In the genomic region with DNA sequence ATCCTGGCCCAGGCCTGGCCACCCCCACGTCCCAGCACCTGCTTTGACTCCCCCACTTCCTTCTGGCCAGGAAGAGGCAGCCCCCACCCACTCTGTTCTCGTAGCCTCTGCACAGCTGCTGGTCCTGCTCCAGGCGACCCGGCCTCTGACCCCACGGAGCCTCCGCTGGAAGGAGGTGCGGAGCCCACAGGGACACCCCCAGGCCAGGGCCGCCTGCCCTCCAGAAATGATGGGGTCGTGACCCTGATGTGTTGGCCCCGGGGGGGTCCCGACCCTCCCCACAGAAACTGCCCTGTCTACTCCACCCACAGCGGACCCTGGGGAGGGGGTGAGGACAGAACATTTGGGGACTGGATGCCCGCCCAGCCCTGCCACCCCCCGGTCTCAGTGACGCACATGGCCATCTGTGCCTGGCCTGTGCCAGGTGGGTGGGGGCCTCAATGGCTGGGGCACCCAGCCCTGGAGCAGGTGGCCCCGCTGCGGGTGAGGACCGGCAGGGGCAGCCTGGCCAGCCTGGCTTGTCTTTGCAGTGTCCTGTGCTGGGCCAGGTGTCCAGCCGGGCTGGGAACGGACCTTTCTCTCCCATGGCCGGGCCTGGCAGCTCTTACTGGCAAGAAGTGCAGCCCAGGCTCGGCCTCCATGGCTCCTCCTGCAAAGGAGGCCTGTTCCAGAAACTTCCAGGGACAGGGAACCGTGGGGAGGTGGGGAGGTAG, we compare ENCODE assay signal across 10 cellular contexts.
DNase-seq lines count a peak whose midpoint lies in the region; ATAC-seq, FAIRE-seq and TF ChIP-seq lines count a peak whose summit lies in the region.
"Had no signal": no experiment of that assay in that cellular context is flagged by ENCODE, and none has a peak within 500 bp of the region (broad histone marks: within the 10 kb centered on the region; RNA-seq: fewer than 3 reads in every experiment).

No MANE protein-coding gene starts in this region.

- no peak for ATAC-seq in GM19452 (IDR thresholded peaks at IDR 0.05; ENCODE audit: unreplicated experiment)
- ATAC-seq in HG02763 (IDR thresholded peaks at IDR 0.05; ENCODE audit: unreplicated experiment): no peak
- no peak for ATAC-seq in HG03097 (IDR thresholded peaks at IDR 0.05; ENCODE audit: low FRiP score, unreplicated experiment)

- H3K4me2 ChIP-seq in BLaER1: peak overlapping the region; percentile 74

- H3K27ac ChIP-seq in BLaER1 (no peak overlapping the region), left ventricle myocardium inferior (replicated peaks) (peak overlapping the region; percentile 92), sigmoid colon (peak overlapping the region; percentile 91 to 96 (median 93))

- 48 to 56% methylated on average over 23 of the region's 23 CpGs for WGBS in sigmoid colon, 2 donors

- no peak for FAIRE-seq in GM12892 (lab: Jason Lieb, UNC)

- peaks cover 82% of the 10 kb centered on the region for H3K4me1 ChIP-seq in BLaER1
- H3K4me1 ChIP-seq in left ventricle myocardium inferior: peaks cover 71% of the 10 kb centered on the region
- H3K4me1 ChIP-seq in sigmoid colon: peaks cover 0 to 69% (median 64%) of the 10 kb centered on the region in 4 donors

- peaks cover 33% of the 10 kb centered on the region for H4K20me1 ChIP-seq in BLaER1

- intact Hi-C loops in left ventricle myocardium inferior (cut with micrococcal nuclease): no loop called here
- intact Hi-C loops in sigmoid colon (cut with DNase I): loop anchor here (5.0 kb wide), 2 partner anchors 35 to 70 kb away; no protein-coding TSS in a partner anchor

- TF ChIP-seq CTCF in left ventricle myocardium inferior (IDR thresholded peaks at IDR 0.05; ENCODE audit: borderline replicate concordance): no peak
- TF ChIP-seq CTCF in sigmoid colon (IDR thresholded peaks at IDR 0.05): no peak

- no peak overlapping the region for H3K9ac ChIP-seq in BLaER1

- H3K27me3 ChIP-seq in BLaER1: peaks cover 4% of the 10 kb centered on the region; the same call in 1 of the 2 replicates
- H3K27me3 ChIP-seq in left ventricle myocardium inferior (ENCODE audit: low read depth): no peaks in the 10 kb centered on the region
- no peaks in the 10 kb centered on the region for H3K27me3 ChIP-seq in sigmoid colon

- H3K9me3 ChIP-seq in BLaER1: no peaks in the 10 kb centered on the region
- no peaks in the 10 kb centered on the region for H3K9me3 ChIP-seq in left ventricle myocardium inferior (replicated peaks)
- no peaks in the 10 kb centered on the region for H3K9me3 ChIP-seq in sigmoid colon

- TF ChIP-seq EP300 in sigmoid colon (IDR thresholded peaks at IDR 0.05): peak in 1 of 4 donors; percentile 24

- H3K4me3 ChIP-seq in BLaER1 (no peak overlapping the region), left ventricle myocardium inferior (no peak overlapping the region), sigmoid colon (no peak overlapping the region)

- TF ChIP-seq POLR2A in sigmoid colon (IDR thresholded peaks at IDR 0.05) (no peak), GM12892 (IDR thresholded peaks at IDR 0.05; ENCODE audit: low read depth, low read length) (no peak)

- H3K36me3 ChIP-seq in BLaER1 (peaks cover 11% of the 10 kb centered on the region; the same call in 1 of the 2 replicates), left ventricle myocardium inferior (peaks cover 14% of the 10 kb centered on the region), sigmoid colon (peaks cover 0 to 16% (median 8%) of the 10 kb centered on the region in 4 donors)

- DNase-seq in left ventricle myocardium inferior: no peak
- peak; percentile 81 for DNase-seq in sigmoid colon
- DNase-seq in GM12892 (ENCODE audit: insufficient read length): no peak
- DNase-seq: activated effector memory CD4-positive, alpha-beta T cell treated with Interleukin-2 at 50 U/mL for 16 hours; NCI-H69 had no signal

TF ChIP-seq in PFSK-1, 5 proteins besides CTCF, POLR2A, EP300 and RAD21:
- TF ChIP-seq SIN3A (IDR thresholded peaks at IDR 0.05; ENCODE audit: borderline replicate concordance, insufficient read depth, low read length) (no peak), POLR2AphosphoS5 (IDR thresholded peaks at IDR 0.05; ENCODE audit: low read depth, low read length) (no peak), FOXP2 (optimal IDR thresholded peaks at IDR 0.05; ENCODE audit: borderline replicate concordance, extremely low read depth, extremely low read length, insufficient read depth) (peak; percentile 21), TAF1 (IDR thresholded peaks at IDR 0.05; ENCODE audit: borderline replicate concordance, insufficient read depth, low read length) (no peak)
- TF ChIP-seq, protein P1, sequence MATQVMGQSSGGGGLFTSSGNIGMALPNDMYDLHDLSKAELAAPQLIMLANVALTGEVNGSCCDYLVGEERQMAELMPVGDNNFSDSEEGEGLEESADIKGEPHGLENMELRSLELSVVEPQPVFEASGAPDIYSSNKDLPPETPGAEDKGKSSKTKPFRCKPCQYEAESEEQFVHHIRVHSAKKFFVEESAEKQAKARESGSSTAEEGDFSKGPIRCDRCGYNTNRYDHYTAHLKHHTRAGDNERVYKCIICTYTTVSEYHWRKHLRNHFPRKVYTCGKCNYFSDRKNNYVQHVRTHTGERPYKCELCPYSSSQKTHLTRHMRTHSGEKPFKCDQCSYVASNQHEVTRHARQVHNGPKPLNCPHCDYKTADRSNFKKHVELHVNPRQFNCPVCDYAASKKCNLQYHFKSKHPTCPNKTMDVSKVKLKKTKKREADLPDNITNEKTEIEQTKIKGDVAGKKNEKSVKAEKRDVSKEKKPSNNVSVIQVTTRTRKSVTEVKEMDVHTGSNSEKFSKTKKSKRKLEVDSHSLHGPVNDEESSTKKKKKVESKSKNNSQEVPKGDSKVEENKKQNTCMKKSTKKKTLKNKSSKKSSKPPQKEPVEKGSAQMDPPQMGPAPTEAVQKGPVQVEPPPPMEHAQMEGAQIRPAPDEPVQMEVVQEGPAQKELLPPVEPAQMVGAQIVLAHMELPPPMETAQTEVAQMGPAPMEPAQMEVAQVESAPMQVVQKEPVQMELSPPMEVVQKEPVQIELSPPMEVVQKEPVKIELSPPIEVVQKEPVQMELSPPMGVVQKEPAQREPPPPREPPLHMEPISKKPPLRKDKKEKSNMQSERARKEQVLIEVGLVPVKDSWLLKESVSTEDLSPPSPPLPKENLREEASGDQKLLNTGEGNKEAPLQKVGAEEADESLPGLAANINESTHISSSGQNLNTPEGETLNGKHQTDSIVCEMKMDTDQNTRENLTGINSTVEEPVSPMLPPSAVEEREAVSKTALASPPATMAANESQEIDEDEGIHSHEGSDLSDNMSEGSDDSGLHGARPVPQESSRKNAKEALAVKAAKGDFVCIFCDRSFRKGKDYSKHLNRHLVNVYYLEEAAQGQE (IDR thresholded peaks at IDR 0.05; ENCODE audit: insufficient read depth in 1 of 2, low read depth in 2 of 2, low read length in 2 of 2): no peak
